Comparison of ENCODE assay signal across 14 cellular contexts in the genomic region with DNA sequence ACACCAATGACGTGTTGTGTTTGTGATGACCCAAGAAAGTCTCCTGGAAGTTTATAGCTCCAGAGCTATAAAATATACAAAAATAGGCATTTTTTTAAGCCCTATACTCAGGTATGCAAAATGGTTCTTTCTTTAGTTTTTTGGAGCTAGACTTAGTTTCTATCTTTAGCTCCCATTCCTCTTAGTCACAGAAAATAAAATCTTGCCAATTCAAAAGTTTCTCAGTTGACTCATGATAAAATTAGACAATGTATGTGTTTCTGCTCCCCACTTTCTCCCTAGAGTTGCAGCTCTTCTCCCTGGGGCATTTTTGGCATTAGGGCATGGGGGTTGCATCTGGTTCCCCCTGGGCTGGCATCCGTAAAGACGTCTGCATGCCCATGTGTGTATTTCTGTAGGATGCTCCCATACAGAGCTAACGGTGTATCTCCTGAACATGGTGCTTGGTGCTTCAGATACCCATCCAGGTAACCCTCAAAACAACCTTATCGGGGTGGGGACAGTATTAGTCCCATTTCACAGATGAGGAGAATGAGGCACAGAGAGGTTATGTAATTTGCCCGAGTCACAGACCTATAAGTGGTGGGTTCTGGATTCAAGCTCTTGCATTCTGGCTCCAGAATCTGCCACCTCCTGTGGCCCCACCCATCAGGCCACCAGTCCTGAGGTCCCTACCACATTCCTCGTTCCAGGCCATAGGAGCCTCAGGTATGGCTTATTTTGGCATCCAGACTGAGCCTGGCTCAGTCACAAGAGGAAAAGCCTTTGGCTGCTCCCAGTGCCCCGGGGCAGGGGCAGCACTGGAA. TPM values are rescaled to one million over a fixed set of nuclear protein-coding genes. Genes with fewer than 3 reads are reported as not detected.
DNase-seq lines count a peak whose midpoint lies in the region; ATAC-seq, FAIRE-seq and TF ChIP-seq lines count a peak whose summit lies in the region.
"Had no signal": no experiment of that assay in that cellular context is flagged by ENCODE, and none has a peak within 500 bp of the region (broad histone marks: within the 10 kb centered on the region; RNA-seq: fewer than 3 reads in every experiment).

No MANE protein-coding gene starts in this region.

- DNase-seq in K562 (ENCODE audit: extremely low read depth in 1 of 4, low spot score in 3 of 4) = no peak
- no peak for DNase-seq in 8988T
- DNase-seq in psoas muscle = no peak
- DNase-seq in DMS53 (lab: John Stamatoyannopoulos, UW) = no peak
- DNase-seq: activated CD4-positive, alpha-beta memory T cell treated with anti-CD3 and anti-CD28 coated beads, Interleukin-2, amount 10 ng/mL, durations not matched to agents 7 days and 5 days; activated gamma-delta T cell treated with Interleukin-2 at 50 U/mL for 16 hours; CD8-positive, alpha-beta memory T cell; hippocampal formation; left lung; NCI-H1105 had no signal

- H4K20me1 ChIP-seq in K562 (replicated peaks; ENCODE audit: control insufficient read depth, insufficient read depth, low read length) = no peaks in the 10 kb centered on the region

- intact Hi-C loops in K562 (cut with micrococcal nuclease) (no loop called here), psoas muscle (cut with DNase I) (no loop called here)

- TF ChIP-seq EP300 in Ishikawa (IDR thresholded peaks at IDR 0.05; ENCODE audit: borderline replicate concordance) (peak; percentile 64; the same call in 1 of the 2 replicates), K562 (IDR thresholded peaks at IDR 0.05; ENCODE audit: low read length) (no peak), gastroesophageal sphincter (IDR thresholded peaks at IDR 0.05) (no peak)

- TF ChIP-seq POLR2A in K562 (conservative IDR thresholded peaks at IDR 0.05) = no peak
- no peak for TF ChIP-seq POLR2A in gastroesophageal sphincter (IDR thresholded peaks at IDR 0.05)

- no peaks in the 10 kb centered on the region for H3K9me1 ChIP-seq in K562 (ENCODE audit: control insufficient read depth, insufficient read depth, low read length)

- no peaks in the 10 kb centered on the region for H3K79me2 ChIP-seq in K562 (ENCODE audit: control insufficient read depth, insufficient read depth, low read length)

- H2AFZ ChIP-seq in K562 (ENCODE audit: low read depth, low read length) = no peak overlapping the region
- H2AFZ ChIP-seq: GM23338 had no signal

- peaks cover 4 to 31% of the 10 kb centered on the region in 2 experiments; a peak in 4 of 5 replicates for H3K27me3 ChIP-seq in K562 (ENCODE audit: control insufficient read depth in 2 of 2, insufficient read depth in 2 of 2, low read length in 2 of 2)
- no peaks in the 10 kb centered on the region for H3K27me3 ChIP-seq in gastroesophageal sphincter
- no peaks in the 10 kb centered on the region for H3K27me3 ChIP-seq in psoas muscle (ENCODE audit: insufficient read depth in 3 of 3, low read length in 2 of 3)
- H3K27me3 ChIP-seq: left lung had no signal

- BruUV-seq in K562 (replicated peaks; lab: Mats Ljungman, UMichigan) = no TSS peak

- H3K9me3 ChIP-seq in K562 (replicated peaks; ENCODE audit: control insufficient read depth, insufficient read depth, low read depth, low read length) (no peaks in the 10 kb centered on the region), gastroesophageal sphincter (no peaks in the 10 kb centered on the region), psoas muscle (no peaks in the 10 kb centered on the region)
- H3K9me3 ChIP-seq: left lung had no signal

- H3K4me3 ChIP-seq in K562 (no peak overlapping the region), gastroesophageal sphincter (no peak overlapping the region), psoas muscle (no peak overlapping the region)
- H3K4me3 ChIP-seq: GM23338, left lung had no signal

- H3K27ac ChIP-seq in K562 (ENCODE audit: extremely low read depth, low read depth, low read length) (no peak overlapping the region), gastroesophageal sphincter (peak overlapping the region in 2 of 4 donors; percentile 27 to 55), psoas muscle (no peak overlapping the region)
- H3K27ac ChIP-seq: left lung had no signal

- H3K4me1 ChIP-seq in K562 (replicated peaks in 1 of 2; ENCODE audit: control insufficient read depth in 2 of 2, insufficient read depth in 2 of 2, low read length in 2 of 2) (peaks cover 0 to 2% of the 10 kb centered on the region in 2 experiments; a peak in 3 of 5 replicates), gastroesophageal sphincter (peaks cover 0 to 31% (median 6%) of the 10 kb centered on the region in 3 donors), psoas muscle (no peaks in the 10 kb centered on the region)

- H3K4me2 ChIP-seq in K562 (ENCODE audit: insufficient read depth, low read length) = no peak overlapping the region
- H3K4me2 ChIP-seq: GM23338 had no signal

- 14% methylated on average over 8 of the region's 8 CpGs for WGBS in K562 (ENCODE audit: insufficient coverage, low coverage, missing lambda C conversion rate)
- WGBS in gastroesophageal sphincter (ENCODE audit: low coverage in 1 of 2), 2 donors = 45 to 50% methylated on average over 3 to 4 of the region's 8 CpGs
- WGBS in psoas muscle, 3 donors = 79 to 86% (median 83%) methylated on average over 8 of the region's 8 CpGs

- H3K9ac ChIP-seq in K562 (ENCODE audit: insufficient read depth in 1 of 2, low read depth in 2 of 2, low read length in 2 of 2) = no peak overlapping the region

- POLR2A ChIA-PET in K562 (lab: Yijun Ruan, JAX) = interaction anchor here (1.4 kb wide), 1 partner anchor 20 kb away, joined by 3 read pairs; no protein-coding TSS in a partner anchor

- ATAC-seq in K562 = no peak
- peak; percentile 48 for ATAC-seq in gastroesophageal sphincter
- ATAC-seq in psoas muscle = no peak
- no peak for ATAC-seq in HG03469 (IDR thresholded peaks at IDR 0.05; ENCODE audit: unreplicated experiment)
- ATAC-seq: GM23338, left lung had no signal

- in situ Hi-C loops in K562 (cut with MboI) = no loop called here

- CTCF ChIA-PET in K562 (lab: Yijun Ruan, JAX; ENCODE audit: low intra/inter-chr PET ratio) = no interaction called here

- H3K36me3 ChIP-seq in K562 (ENCODE audit: control insufficient read depth, insufficient read depth, low read length) (no peaks in the 10 kb centered on the region), gastroesophageal sphincter (no peaks in the 10 kb centered on the region), psoas muscle (ENCODE audit: insufficient read depth in 1 of 2, low read depth in 1 of 2) (no peaks in the 10 kb centered on the region)
- H3K36me3 ChIP-seq: left lung had no signal

- FAIRE-seq in K562 (lab: Jason Lieb, UNC) = no peak

- no peak for TF ChIP-seq CTCF in K562 (IDR thresholded peaks at IDR 0.05 in 2 of 3, conservative IDR thresholded peaks at IDR 0.05 in 1 of 3; ENCODE audit: insufficient read depth in 2 of 3, low read depth in 1 of 3, low read length in 3 of 3)
- TF ChIP-seq CTCF in gastroesophageal sphincter (IDR thresholded peaks at IDR 0.05) = no peak
- TF ChIP-seq CTCF in psoas muscle (IDR thresholded peaks at IDR 0.05) = no peak

- no peak for TF ChIP-seq RAD21 in Ishikawa (IDR thresholded peaks at IDR 0.05; ENCODE audit: low read depth)
- TF ChIP-seq RAD21 in K562 (CRISPR knock-in tag; conservative IDR thresholded peaks at IDR 0.05 in 1 of 2, IDR thresholded peaks at IDR 0.05 in 1 of 2) = no peak

TF ChIP-seq in Ishikawa, 13 proteins besides CTCF, POLR2A, EP300 and RAD21:
- peak; percentile 69 for TF ChIP-seq TEAD4 (IDR thresholded peaks at IDR 0.05)
- TF ChIP-seq NFIC (IDR thresholded peaks at IDR 0.05) = peak; percentile 56; the same call in 1 of the 2 replicates
- no peak for TF ChIP-seq ZBTB7A (IDR thresholded peaks at IDR 0.05; ENCODE audit: low read depth)
- TF ChIP-seq CEBPB (IDR thresholded peaks at IDR 0.05) = peak; percentile 51

TF ChIP-seq in K562, 482 proteins besides CTCF, POLR2A, EP300 and RAD21 (continues in another document):
- TF ChIP-seq FOXA1 (IDR thresholded peaks at IDR 0.05; ENCODE audit: borderline replicate concordance) (no peak), KDM1A (IDR thresholded peaks at IDR 0.05) (0 out of 4 replicates have a peak, but pooled peaks of 1 of the 2 experiments have one; percentile 23), SPI1 (IDR thresholded peaks at IDR 0.05; ENCODE audit: borderline replicate concordance, low read depth, low read length) (no peak), BCOR (IDR thresholded peaks at IDR 0.05) (0 out of 2 replicates have a peak, but pooled peaks have one; percentile 22), RBM25 (IDR thresholded peaks at IDR 0.05; ENCODE audit: low read depth, low read length, severe bottlenecking) (peak; percentile 76)
- TF ChIP-seq, protein P1, sequence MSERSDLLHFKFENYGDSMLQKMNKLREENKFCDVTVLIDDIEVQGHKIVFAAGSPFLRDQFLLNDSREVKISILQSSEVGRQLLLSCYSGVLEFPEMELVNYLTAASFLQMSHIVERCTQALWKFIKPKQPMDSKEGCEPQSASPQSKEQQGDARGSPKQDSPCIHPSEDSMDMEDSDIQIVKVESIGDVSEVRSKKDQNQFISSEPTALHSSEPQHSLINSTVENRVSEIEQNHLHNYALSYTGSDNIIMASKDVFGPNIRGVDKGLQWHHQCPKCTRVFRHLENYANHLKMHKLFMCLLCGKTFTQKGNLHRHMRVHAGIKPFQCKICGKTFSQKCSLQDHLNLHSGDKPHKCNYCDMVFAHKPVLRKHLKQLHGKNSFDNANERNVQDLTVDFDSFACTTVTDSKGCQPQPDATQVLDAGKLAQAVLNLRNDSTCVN (CRISPR knock-in tag; IDR thresholded peaks at IDR 0.05) = no peak

RNA-seq across cellular contexts. Expression of a gene that starts 43.1 kb away (rescaled TPM):
- 10.7 and 26.2 TPM in 2 replicates for total RNA-seq in K562 (2011; cell fraction: chromatin; rRNA removed; ENCODE audit: low replicate concordance)
- total RNA-seq in K562 (2011; cell fraction: nucleolus; rRNA removed) = 4.8 and 8.2 TPM in 2 replicates
- 11.8 and 12.5 TPM in 2 replicates for total RNA-seq in K562 (2011; cell fraction: nucleoplasm; rRNA removed)
- total RNA-seq in K562 (2014; rRNA removed) = 2.1 and 2.3 TPM in 2 replicates
- 3.0 and 3.1 TPM in 2 replicates for total RNA-seq in K562 (2014; rRNA removed; fragmentation: Illumina TruSeq; extraction: Trizol)
- 2.3 and 3.2 TPM in 2 replicates for total RNA-seq in K562 (2015; rRNA removed; fragmentation: Illumina TruSeq; extraction: Trizol)
- 4.3 and 5.5 TPM in 2 replicates for total RNA-seq in K562 (2021)
- polyA plus RNA-seq in K562 (2011; rRNA removed) = 3.1 and 8.7 TPM in 2 replicates
- polyA plus RNA-seq in K562 (2011; cell fraction: cytosol; rRNA removed) = 1.3 and 5.1 TPM in 2 replicates
- polyA plus RNA-seq in K562 (2011; cell fraction: nucleus; rRNA removed) = 5.7 and 20.6 TPM in 2 replicates
- polyA plus RNA-seq in K562 (2012) = 2.3 and 2.7 TPM in 2 replicates
- polyA plus RNA-seq in K562 (2014; fragmentation: Illumina TruSeq; extraction: Trizol) = 2.4 and 3.2 TPM in 2 replicates
- under 1 TPM; 0.06 to 0.07 TPM for polyA plus RNA-seq in K562 (2014; fragmentation: Nextera tagmentation; extraction: Ambion mirVana)
- 2.2 and 3.3 TPM in 2 replicates for polyA plus RNA-seq in K562 (2014; rRNA removed)
- polyA minus RNA-seq in K562 (2011; rRNA and poly(A)+ RNA removed) = 7.4 and 13.7 TPM in 2 replicates
- polyA minus RNA-seq in K562 (2011; cell fraction: cytosol; rRNA and poly(A)+ RNA removed) = 2.7 and 4.9 TPM in 2 replicates
- 3.9 and 19.9 TPM in 2 replicates for polyA minus RNA-seq in K562 (2011; cell fraction: nucleus; rRNA and poly(A)+ RNA removed)
- total RNA-seq in gastroesophageal sphincter = 10 to 100 TPM; 18.3 to 31.4 (median 26.2) TPM
- 1 to 10 TPM; 2.5 to 9.0 (median 4.1) TPM for total RNA-seq in psoas muscle
- 1 to 10 TPM; 1.6 to 3.3 (median 2.0) TPM for polyA plus RNA-seq in psoas muscle
- polyA plus RNA-seq: CD8-positive, alpha-beta memory T cell had no signal
